Comparison of ENCODE assay signal across 8 cellular contexts in the genomic region with DNA sequence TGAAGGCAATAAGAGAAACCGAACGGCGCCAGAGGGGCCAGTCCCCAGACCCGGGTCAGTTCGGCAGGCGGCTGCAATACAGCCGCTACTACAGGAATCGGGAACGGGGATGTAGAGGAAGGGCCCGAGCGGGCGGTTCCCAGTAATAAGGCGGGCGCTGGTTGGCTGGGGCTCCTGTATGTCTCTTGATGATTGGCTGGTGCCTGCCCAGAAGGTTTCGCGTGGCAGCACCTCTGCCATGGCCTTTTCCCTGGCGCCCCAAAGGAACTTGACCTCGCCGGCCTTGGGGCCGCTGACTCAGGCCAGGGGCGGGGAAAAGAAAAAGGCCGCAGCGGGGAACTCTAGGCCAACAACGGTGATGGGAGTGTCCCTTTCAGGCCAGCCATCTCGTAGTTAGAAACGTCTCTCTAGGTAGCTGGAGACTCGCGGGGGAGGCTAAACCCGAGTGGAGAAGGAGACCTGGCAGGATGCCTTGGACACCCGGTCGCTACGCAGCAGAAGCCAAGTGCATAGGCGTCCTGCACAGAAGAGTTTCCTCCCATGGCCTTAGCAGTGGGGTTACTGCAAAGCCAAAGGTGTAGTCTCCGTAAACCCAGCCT. TPM values are rescaled to one million over a fixed set of nuclear protein-coding genes. Genes with fewer than 3 reads are reported as not detected.
DNase-seq lines count a peak whose midpoint lies in the region; ATAC-seq, FAIRE-seq and TF ChIP-seq lines count a peak whose summit lies in the region.

A gene with protein sequence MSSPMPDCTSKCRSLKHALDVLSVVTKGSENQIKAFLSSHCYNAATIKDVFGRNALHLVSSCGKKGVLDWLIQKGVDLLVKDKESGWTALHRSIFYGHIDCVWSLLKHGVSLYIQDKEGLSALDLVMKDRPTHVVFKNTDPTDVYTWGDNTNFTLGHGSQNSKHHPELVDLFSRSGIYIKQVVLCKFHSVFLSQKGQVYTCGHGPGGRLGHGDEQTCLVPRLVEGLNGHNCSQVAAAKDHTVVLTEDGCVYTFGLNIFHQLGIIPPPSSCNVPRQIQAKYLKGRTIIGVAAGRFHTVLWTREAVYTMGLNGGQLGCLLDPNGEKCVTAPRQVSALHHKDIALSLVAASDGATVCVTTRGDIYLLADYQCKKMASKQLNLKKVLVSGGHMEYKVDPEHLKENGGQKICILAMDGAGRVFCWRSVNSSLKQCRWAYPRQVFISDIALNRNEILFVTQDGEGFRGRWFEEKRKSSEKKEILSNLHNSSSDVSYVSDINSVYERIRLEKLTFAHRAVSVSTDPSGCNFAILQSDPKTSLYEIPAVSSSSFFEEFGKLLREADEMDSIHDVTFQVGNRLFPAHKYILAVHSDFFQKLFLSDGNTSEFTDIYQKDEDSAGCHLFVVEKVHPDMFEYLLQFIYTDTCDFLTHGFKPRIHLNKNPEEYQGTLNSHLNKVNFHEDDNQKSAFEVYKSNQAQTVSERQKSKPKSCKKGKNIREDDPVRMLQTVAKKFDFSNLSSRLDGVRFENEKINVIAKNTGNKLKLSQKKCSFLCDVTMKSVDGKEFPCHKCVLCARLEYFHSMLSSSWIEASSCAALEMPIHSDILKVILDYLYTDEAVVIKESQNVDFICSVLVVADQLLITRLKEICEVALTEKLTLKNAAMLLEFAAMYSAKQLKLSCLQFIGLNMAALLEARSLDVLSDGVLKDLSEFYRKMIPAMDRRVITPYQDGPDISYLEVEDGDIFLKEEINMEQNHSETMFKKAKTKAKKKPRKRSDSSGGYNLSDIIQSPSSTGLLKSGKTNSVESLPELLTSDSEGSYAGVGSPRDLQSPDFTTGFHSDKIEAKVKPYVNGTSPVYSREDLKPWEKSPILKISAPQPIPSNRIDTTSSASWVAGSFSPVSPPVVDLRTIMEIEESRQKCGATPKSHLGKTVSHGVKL (N-terminal part only) (minus strand): TSS at position 111 of the 599 bp plus-strand sequence. CDS start 7,258 bp downstream, outside the sequence.

- TF ChIP-seq POLR2A in GM12891 (IDR thresholded peaks at IDR 0.05; ENCODE audit: low read depth, low read length): 0 out of 2 replicates have a peak, but pooled peaks have one; percentile 52

- H3K27ac Mint-ChIP-seq in T-cell (peak within 1 kb of the TSS; percentile 93 to 96), progenitor cell of endocrine pancreas (peak within 1 kb of the TSS; percentile 100)

- H3K27ac ChIP-seq in adipose tissue (ENCODE audit: low read depth, low read length): peak within 1 kb of the TSS; percentile 93
- peak within 1 kb of the TSS; percentile 7 to 97 (median 94) for H3K27ac ChIP-seq in heart right ventricle

- CTCF ChIA-PET in T-cell (lab: Charles Lee): interaction anchor here (1.5 to 3.8 kb wide), 4 partner anchors 28 to 820 kb away, joined by 3 to 38 read pairs (median 6); a partner anchor contains a TSS

- H3K27me3 Mint-ChIP-seq in T-cell: no peaks in the 10 kb centered on the region
- no peaks in the 10 kb centered on the region for H3K27me3 Mint-ChIP-seq in progenitor cell of endocrine pancreas

- H3K9me3 Mint-ChIP-seq in T-cell (no peaks in the 10 kb centered on the region), progenitor cell of endocrine pancreas (ENCODE audit: low read depth) (no peaks in the 10 kb centered on the region)

- H3K4me3 Mint-ChIP-seq in T-cell (peak within 1 kb of the TSS; percentile 95 to 98 (median 97)), progenitor cell of endocrine pancreas (ENCODE audit: low read depth) (peak within 1 kb of the TSS; percentile 95)

- intact Hi-C loops in heart right ventricle (cut with DNase I): loop anchor here in 5 of 10 donors (5.0 to 10.0 kb wide), 3 partner anchors 945 to 967 kb away; a partner anchor contains a TSS

- no peaks in the 10 kb centered on the region for H3K36me3 ChIP-seq in heart right ventricle

- peak; percentile 41 for FAIRE-seq in GM12891 (lab: Jason Lieb, UNC)

- H3K4me1 ChIP-seq in heart right ventricle: peaks cover 3 to 49% (median 37%) of the 10 kb centered on the region in 9 donors

- H3K4me1 Mint-ChIP-seq in T-cell (peaks cover 42 to 44% (median 44%) of the 10 kb centered on the region in 3 donors), progenitor cell of endocrine pancreas (ENCODE audit: low read depth) (peaks cover 26% of the 10 kb centered on the region)

- no peaks in the 10 kb centered on the region for H3K27me3 ChIP-seq in heart right ventricle

- POLR2A ChIA-PET in T-cell (lab: Charles Lee): interaction anchor here (0.7 to 0.9 kb wide), 2 partner anchors 35 to 818 kb away, joined by 3 read pairs; a partner anchor contains a TSS

- ATAC-seq in HG02840 (IDR thresholded peaks at IDR 0.05; ENCODE audit: low FRiP score, unreplicated experiment) (peak; percentile 83), T-cell (replicated peaks in 1 of 4) (peak; percentile 89 to 95 (median 92)), heart right ventricle (peak; percentile 97 to 99 (median 99))

- 1 to 2% (median 1%) methylated on average over 34 of the region's 34 CpGs for WGBS in adipose tissue, 3 donors
- 1 to 2% methylated on average over 34 of the region's 34 CpGs for WGBS in heart right ventricle, 2 donors

- DNase-seq in GM12891 (ENCODE audit: insufficient read length, low spot score) (peak; percentile 87), NCI-H1436 treated with DMSO at 0.1 percent for 48 hours (lab: John Stamatoyannopoulos, UW) (peak; percentile 37), T-cell (peak; percentile 74 to 95 (median 88)), heart right ventricle (peak; percentile 95), progenitor cell of endocrine pancreas (ENCODE audit: low spot score, unreplicated experiment) (peak; percentile 84), ureter (ENCODE audit: low spot score) (peak; percentile 98)

- H3K4me3 ChIP-seq in heart right ventricle: peak within 1 kb of the TSS; percentile 53 to 92 (median 83)

- no peaks in the 10 kb centered on the region for H3K9me3 ChIP-seq in heart right ventricle

- H3K36me3 Mint-ChIP-seq in T-cell (peaks cover 10% of the 10 kb centered on the region), progenitor cell of endocrine pancreas (ENCODE audit: insufficient read depth) (peaks cover 3% of the 10 kb centered on the region)

- TF ChIP-seq CTCF in heart right ventricle (IDR thresholded peaks at IDR 0.05) (peak in 1 of 9 donors; percentile 1), progenitor cell of endocrine pancreas (IDR thresholded peaks at IDR 0.05; ENCODE audit: unreplicated experiment) (no peak)

TF ChIP-seq in GM12891, 5 proteins besides CTCF, POLR2A, EP300 and RAD21:
- TF ChIP-seq POLR2AphosphoS5 (IDR thresholded peaks at IDR 0.05; ENCODE audit: low read depth, low read length) (peak; percentile 67), PAX5 (IDR thresholded peaks at IDR 0.05; ENCODE audit: insufficient read depth, low read length, severe bottlenecking) (no peak), SPI1 (IDR thresholded peaks at IDR 0.05; ENCODE audit: low read depth, low read length) (peak; percentile 21; the same call in 1 of the 2 replicates), POU2F2 (IDR thresholded peaks at IDR 0.05; ENCODE audit: low read depth, low read length) (no peak), TAF1 (IDR thresholded peaks at IDR 0.05; ENCODE audit: low read depth, low read length) (0 out of 2 replicates have a peak, but pooled peaks have one; percentile 27)

RNA-seq across cellular contexts. Expression of the gene that starts here (rescaled TPM):
- polyA plus RNA-seq in GM12891 (2012; ENCODE audit: low read depth, missing spikeins): 11.1 TPM
- 10 to 100 TPM; 19.2 to 21.9 (median 20.7) TPM for total RNA-seq in T-cell
- polyA plus RNA-seq in adipose tissue: 10 to 100 TPM; 12.0 to 22.6 (median 12.7) TPM
- 10 to 100 TPM; 27.4 to 40.1 (median 36.4) TPM for total RNA-seq in heart right ventricle
- polyA plus RNA-seq in heart right ventricle: 10 to 100 TPM; 15.3 to 37.7 TPM
- total RNA-seq in progenitor cell of endocrine pancreas: 34.8 and 36.7 TPM in 2 replicates
- total RNA-seq in ureter: 40.6 TPM

Comparison
In these comparisons a context has a peak if more than half of its experiments do, and no peak if none do; other contexts are left out.
1. Peak in every context shown above with its lines: DNase-seq, ATAC-seq, H3K4me3 ChIP-seq and H3K27ac ChIP-seq.
2. DNase-seq: peak in every context shown above with its lines; median percentile 98 in ureter; 95 in heart right ventricle; 88 in T-cell; 87 in GM12891; 84 in progenitor cell of endocrine pancreas; 37 in NCI-H1436 treated with DMSO at 0.1 percent for 48 hours.